In genomic region chr1:16012590-16013219, GRCh38 we compare ENCODE assay signal across 8 cellular contexts. TPM values are rescaled to one million over a fixed set of nuclear protein-coding genes. Genes with fewer than 3 reads are reported as not detected.
DNase-seq lines count a peak whose midpoint lies in the region; ATAC-seq and TF ChIP-seq lines count a peak whose summit lies in the region.

No MANE protein-coding gene starts in this region.

- H3K4me1 ChIP-seq in hepatocyte (ENCODE audit: insufficient read depth) (peaks cover 40% of the 10 kb centered on the region), sigmoid colon (peaks cover 0 to 58% (median 46%) of the 10 kb centered on the region in 4 donors)

- H3K36me3 ChIP-seq in hepatocyte (replicated peaks; ENCODE audit: insufficient read depth, low read depth) (no peaks in the 10 kb centered on the region), sigmoid colon (no peaks in the 10 kb centered on the region)

- no peaks in the 10 kb centered on the region for H4K20me1 ChIP-seq in hepatocyte (ENCODE audit: insufficient read depth, poor library complexity, severe bottlenecking)

- peak; percentile 48 to 56 for ATAC-seq in activated naive CD4-positive, alpha-beta T cell treated with anti-CD3 and anti-CD28 coated beads, Interleukin-2, amount 50 U/mL, for 72 hours

- no peak for TF ChIP-seq EP300 in sigmoid colon (IDR thresholded peaks at IDR 0.05)

- H3K9me2 ChIP-seq in hepatocyte (replicated peaks; ENCODE audit: insufficient read depth), result no peaks in the 10 kb centered on the region

- TF ChIP-seq POLR2A in sigmoid colon (IDR thresholded peaks at IDR 0.05), result no peak

- H3K79me2 ChIP-seq in hepatocyte, result no peaks in the 10 kb centered on the region

- intact Hi-C loops in sigmoid colon (cut with DNase I), result no loop called here

- H3K9me3 ChIP-seq in hepatocyte (ENCODE audit: low read depth) (no peaks in the 10 kb centered on the region), sigmoid colon (no peaks in the 10 kb centered on the region)

- no peaks in the 10 kb centered on the region for H3K9me3 Mint-ChIP-seq in activated naive CD4-positive, alpha-beta T cell treated with anti-CD3 and anti-CD28 coated beads, Interleukin-2, amount 50 U/mL, for 72 hours

- H3K27ac ChIP-seq in hepatocyte (peak overlapping the region; percentile 75), sigmoid colon (peak overlapping the region; percentile 92 to 94 (median 94))

- H3K4me2 ChIP-seq in hepatocyte, result peak overlapping the region; percentile 83

- DNase-seq in DMS 273 (lab: John Stamatoyannopoulos, UW; ENCODE audit: unreplicated experiment) (peak; percentile 56), DMS 273 treated with DMSO at 0.1 percent for 48 hours (lab: John Stamatoyannopoulos, UW) (no peak), NCI-H2227 (lab: John Stamatoyannopoulos, UW; ENCODE audit: unreplicated experiment) (peak; percentile 77), hepatocyte (ENCODE audit: low spot score) (peak; percentile 92), sigmoid colon (peak; percentile 89), hippocampal formation (lab: John Stamatoyannopoulos, UW) (no peak), DMS153 (lab: John Stamatoyannopoulos, UW) (no peak)
- DNase-seq in activated naive CD4-positive, alpha-beta T cell treated with anti-CD3 and anti-CD28 coated beads, Interleukin-2, amount 50 U/mL, for 72 hours (ENCODE audit: low spot score in 2 of 2), result no peak

- WGBS in hepatocyte (ENCODE audit: low lambda C conversion rate, missing lambda C conversion rate), result 13% methylated on average over 24 of the region's 36 CpGs
- WGBS in sigmoid colon, 2 donors, result 4 to 6% methylated on average over 36 of the region's 36 CpGs

- TF ChIP-seq CTCF in hepatocyte (IDR thresholded peaks at IDR 0.05; ENCODE audit: poor library complexity), result no peak
- TF ChIP-seq CTCF in sigmoid colon (IDR thresholded peaks at IDR 0.05), result no peak

- H3K4me3 ChIP-seq in hepatocyte, result no peak overlapping the region
- H3K4me3 ChIP-seq in sigmoid colon, result peak overlapping the region; percentile 24 to 50 (median 39)

- H2AFZ ChIP-seq in hepatocyte, result no peak overlapping the region

- H3K27me3 ChIP-seq in hepatocyte (no peaks in the 10 kb centered on the region), sigmoid colon (no peaks in the 10 kb centered on the region)

- no peaks in the 10 kb centered on the region for H3K36me3 Mint-ChIP-seq in activated naive CD4-positive, alpha-beta T cell treated with anti-CD3 and anti-CD28 coated beads, Interleukin-2, amount 50 U/mL, for 72 hours

- peak overlapping the region in 1 of 2 donors; percentile 44 for H3K27ac Mint-ChIP-seq in activated naive CD4-positive, alpha-beta T cell treated with anti-CD3 and anti-CD28 coated beads, Interleukin-2, amount 50 U/mL, for 72 hours

RNA-seq across cellular contexts. Expression of gene HSPB7, which starts 5.1 kb away (rescaled TPM):
- total RNA-seq in activated naive CD4-positive, alpha-beta T cell treated with anti-CD3 and anti-CD28 coated beads, Interleukin-2, amount 50 U/mL, for 72 hours, result not detected
- total RNA-seq in hepatocyte, result 12.6 and 17.4 TPM in 2 replicates
- 59.4 and 66.2 TPM in 2 replicates for polyA plus RNA-seq in hepatocyte
- 100 to 1,000 TPM in 2 of 4 donors, 10 to 100 TPM in 2; 44.4 to 224 (median 86.3) TPM for total RNA-seq in sigmoid colon
- polyA plus RNA-seq in sigmoid colon, result 10 to 100 TPM in 1 of 3 donors, 1 to 10 TPM in 2; 6.7 to 22.7 (median 7.2) TPM

RNA-seq across cellular contexts. Expression of gene SRARP, which starts 8.7 kb away (rescaled TPM):
- total RNA-seq in activated naive CD4-positive, alpha-beta T cell treated with anti-CD3 and anti-CD28 coated beads, Interleukin-2, amount 50 U/mL, for 72 hours, result not detected
- total RNA-seq in hepatocyte, result not detected in 2 replicates
- not detected in 2 replicates for polyA plus RNA-seq in hepatocyte
- total RNA-seq in sigmoid colon, result not detected
- polyA plus RNA-seq in sigmoid colon, result under 1 TPM in 1 of 3 donors, not detected in 2; under 0.01 TPM

RNA-seq across cellular contexts. Expression of gene CLCNKA, which starts 9.1 kb away (rescaled TPM):
- under 1 TPM in 1 of 2 donors, not detected in 1; 0.37 TPM for total RNA-seq in activated naive CD4-positive, alpha-beta T cell treated with anti-CD3 and anti-CD28 coated beads, Interleukin-2, amount 50 U/mL, for 72 hours
- total RNA-seq in hepatocyte, result 1.0 and 1.3 TPM in 2 replicates
- polyA plus RNA-seq in hepatocyte, result 1.3 and 2.7 TPM in 2 replicates
- 1 to 10 TPM in 1 of 4 donors, not detected in 3; 1.1 TPM for total RNA-seq in sigmoid colon
- under 1 TPM in 1 of 3 donors, not detected in 2; 0.13 TPM for polyA plus RNA-seq in sigmoid colon

RNA-seq across cellular contexts. Expression of gene CLCNKB, which starts 30.9 kb away (rescaled TPM):
- not detected for total RNA-seq in activated naive CD4-positive, alpha-beta T cell treated with anti-CD3 and anti-CD28 coated beads, Interleukin-2, amount 50 U/mL, for 72 hours
- total RNA-seq in hepatocyte (0.47 and 1.0 TPM in 2 replicates), sigmoid colon (under 1 TPM in 3 of 4 donors, not detected in 1; 0.28 to 0.71 (median 0.33) TPM)
- polyA plus RNA-seq in hepatocyte (1.4 and 1.8 TPM in 2 replicates), sigmoid colon (under 1 TPM in 1 of 3 donors, not detected in 2; 0.04 TPM)

RNA-seq across cellular contexts. Expression of gene ZBTB17, which starts 36.8 kb away (rescaled TPM):
- 10 to 100 TPM; 44.7 to 54.9 TPM for total RNA-seq in activated naive CD4-positive, alpha-beta T cell treated with anti-CD3 and anti-CD28 coated beads, Interleukin-2, amount 50 U/mL, for 72 hours
- 15.3 and 16.8 TPM in 2 replicates for total RNA-seq in hepatocyte
- 32.3 and 51.1 TPM in 2 replicates for polyA plus RNA-seq in hepatocyte
- total RNA-seq in sigmoid colon, result 10 to 100 TPM; 22.1 to 38.5 (median 26.5) TPM
- polyA plus RNA-seq in sigmoid colon, result 10 to 100 TPM; 17.4 to 38.7 (median 18.3) TPM

Comparison
In these comparisons a context has a peak if more than half of its experiments do, and no peak if none do; other contexts are left out.
1. DNase-seq: peak in DMS 273 (single experiment), NCI-H2227 (single experiment), hepatocyte (single experiment) and sigmoid colon (single experiment); none in DMS 273 treated with DMSO at 0.1 percent for 48 hours (single experiment), activated naive CD4-positive, alpha-beta T cell treated with anti-CD3 and anti-CD28 coated beads, Interleukin-2, amount 50 U/mL, for 72 hours (0 of 2), hippocampal formation (0 of 2) and DMS153 (single experiment).
2. RNA of gene HSPB7, which starts 5.1 kb away (total RNA-seq): 44.4 to 224 TPM in sigmoid colon and 12.6 to 17.4 TPM in hepatocyte; not detected in activated naive CD4-positive, alpha-beta T cell treated with anti-CD3 and anti-CD28 coated beads, Interleukin-2, amount 50 U/mL, for 72 hours; every median in the first group is over 10 times any median in the second.